In genomic region chr9:72808446-72808768, GRCh38 we compare ENCODE assay signal across 15 cellular contexts.
DNase-seq lines count a peak whose midpoint lies in the region; ATAC-seq, FAIRE-seq and TF ChIP-seq lines count a peak whose summit lies in the region.
"Had no signal": no experiment of that assay in that cellular context is flagged by ENCODE, and none has a peak within 500 bp of the region (broad histone marks: within the 10 kb centered on the region; RNA-seq: fewer than 3 reads in every experiment).

No MANE protein-coding gene starts in this region.

- H3K27me3 ChIP-seq in GM23248 (replicated peaks; ENCODE audit: insufficient read depth) (peaks cover 9% of the 10 kb centered on the region; the same call in 1 of the 2 replicates), Panc1 (ENCODE audit: control insufficient read depth, insufficient read depth, low read length) (no peaks in the 10 kb centered on the region)

- H3K9me3 ChIP-seq in A549: no peaks in the 10 kb centered on the region
- H3K9me3 ChIP-seq in GM23248 (ENCODE audit: low read depth): no peaks in the 10 kb centered on the region
- no peaks in the 10 kb centered on the region for H3K9me3 ChIP-seq in Panc1 (ENCODE audit: control insufficient read depth, insufficient read depth, low read depth, low read length)

- POLR2A ChIA-PET in A549 (lab: Yijun Ruan, JAX) (no interaction called here), Panc1 (lab: Charles Lee) (no interaction called here)

- H3F3A ChIP-seq in GM23248 (ENCODE audit: insufficient read depth): no peaks in the 10 kb centered on the region

- CTCF ChIA-PET in A549 (lab: Yijun Ruan, JAX): interaction anchor here (1.0 to 1.6 kb wide), 8 partner anchors 14 to 537 kb away, joined by 3 to 13 read pairs (median 4); no protein-coding TSS in a partner anchor
- CTCF ChIA-PET in Panc1 (lab: Charles Lee): no interaction called here

- peaks cover 6% of the 10 kb centered on the region for H3K27me3 Mint-ChIP-seq in chondrocyte (ENCODE audit: low read depth)
- H3K27me3 Mint-ChIP-seq: CD4-positive, CD25-positive, alpha-beta regulatory T cell; IgD-negative memory B cell had no signal

- intact Hi-C loops in Panc1 (cut with micrococcal nuclease; ENCODE audit: unreplicated experiment): no loop called here

- H3K4me3 ChIP-seq in A549: no peak overlapping the region
- no peak overlapping the region for H3K4me3 ChIP-seq in GM23248
- H3K4me3 ChIP-seq in Panc1 (ENCODE audit: low read depth in 2 of 2, low read length in 2 of 2): no peak overlapping the region

- H3K79me2 ChIP-seq in GM23248 (ENCODE audit: insufficient read depth): no peaks in the 10 kb centered on the region

- no peak overlapping the region for H3K27ac Mint-ChIP-seq in chondrocyte (ENCODE audit: unreplicated experiment)
- H3K27ac Mint-ChIP-seq: CD4-positive, CD25-positive, alpha-beta regulatory T cell; H9; IgD-negative memory B cell had no signal

- no peak overlapping the region for H2AFZ ChIP-seq in GM23248

- TF ChIP-seq RAD21 in A549 (conservative IDR thresholded peaks at IDR 0.05 in 1 of 2, IDR thresholded peaks at IDR 0.05 in 1 of 2): no peak

- peaks cover 2% of the 10 kb centered on the region for H3K4me1 Mint-ChIP-seq in chondrocyte (ENCODE audit: low read depth)
- H3K4me1 Mint-ChIP-seq: CD4-positive, CD25-positive, alpha-beta regulatory T cell; H9; IgD-negative memory B cell had no signal

- H3K27ac ChIP-seq in A549 (no peak overlapping the region), GM23248 (no peak overlapping the region), Panc1 (ENCODE audit: low read length) (no peak overlapping the region)

- peaks cover 1% of the 10 kb centered on the region for H3K36me3 Mint-ChIP-seq in chondrocyte (ENCODE audit: low read depth)
- H3K36me3 Mint-ChIP-seq: CD4-positive, CD25-positive, alpha-beta regulatory T cell; IgD-negative memory B cell had no signal

- DNase-seq in A549 (ENCODE audit: low read depth in 1 of 2, low spot score in 1 of 2) (no peak), GM23248 (peak; percentile 13), Panc1 (ENCODE audit: low read depth, low spot score) (no peak), chondrocyte (ENCODE audit: low spot score) (no peak), pons (ENCODE audit: low spot score) (no peak)
- DNase-seq in stimulated activated naive CD4-positive, alpha-beta T cell (lab: John Stamatoyannopoulos, UW): no peak
- DNase-seq: CD4-positive, CD25-positive, alpha-beta regulatory T cell; DMS 273 treated with DMSO at 0.1 percent for 48 hours; GOT3; KG1 had no signal

- 63% methylated on average over 2 of the region's 2 CpGs for WGBS in A549 (ENCODE audit: missing lambda C conversion rate)
- 10 to 11% methylated on average over 2 of the region's 2 CpGs for WGBS in GM23248 (ENCODE audit: low coverage in 1 of 2, low lambda C conversion rate in 2 of 2, missing lambda C conversion rate in 2 of 2), 2 experiments

- H3K4me1 ChIP-seq in A549 (0 out of 3 replicates have a peak, but pooled peaks cover 4% of the 10 kb centered on the region), GM23248 (ENCODE audit: insufficient read depth) (no peaks in the 10 kb centered on the region), Panc1 (ENCODE audit: control insufficient read depth, insufficient read depth, low read length) (no peaks in the 10 kb centered on the region)

- peaks cover 1% of the 10 kb centered on the region for H3K9me3 Mint-ChIP-seq in chondrocyte (ENCODE audit: low read depth)

- ATAC-seq in A549 (peak; percentile 19 to 28; a peak in 2 of 6 replicates), Panc1 (no peak), GM21447 (IDR thresholded peaks at IDR 0.05; ENCODE audit: unreplicated experiment) (no peak), GM18858 (IDR thresholded peaks at IDR 0.05; ENCODE audit: unreplicated experiment) (no peak)

- in situ Hi-C loops in GM23248 (cut with MboI): no loop called here
- in situ Hi-C loops in Panc1 (cut with HindIII; ENCODE audit: low pct_unique_long_range_greater_than_20kb, low sequenced_read_pairs): no loop called here

- FAIRE-seq in A549 (lab: Jason Lieb, UNC): no peak
- FAIRE-seq: A204.1 had no signal

- H3K4me3 Mint-ChIP-seq in chondrocyte (ENCODE audit: unreplicated experiment): no peak overlapping the region
- H3K4me3 Mint-ChIP-seq: CD4-positive, CD25-positive, alpha-beta regulatory T cell; H9; IgD-negative memory B cell had no signal

- TF ChIP-seq CTCF in A549 (IDR thresholded peaks at IDR 0.05) (0 out of 3 replicates have a peak, but pooled peaks have one; percentile 1), Panc1 (IDR thresholded peaks at IDR 0.05) (peak; percentile 30), chondrocyte (IDR thresholded peaks at IDR 0.05) (peak; percentile 20)

- H3K9me2 ChIP-seq in GM23248 (ENCODE audit: insufficient read depth): no peaks in the 10 kb centered on the region

- H3K36me3 ChIP-seq in GM23248 (ENCODE audit: low read depth) (no peaks in the 10 kb centered on the region), Panc1 (ENCODE audit: control insufficient read depth, insufficient read depth, low read length) (no peaks in the 10 kb centered on the region)

- no peaks in the 10 kb centered on the region for H4K20me1 ChIP-seq in GM23248 (ENCODE audit: insufficient read depth)

- no TSS peak for BruUV-seq in Panc1 (replicated peaks; lab: Mats Ljungman, UMichigan)

- no peak overlapping the region for H3K9ac ChIP-seq in GM23248

- TF ChIP-seq EP300 in A549 (IDR thresholded peaks at IDR 0.05): no peak

- no peak for TF ChIP-seq POLR2A in A549 (IDR thresholded peaks at IDR 0.05; ENCODE audit: low read length)

- H3K4me2 ChIP-seq in A549 (no peak overlapping the region), GM23248 (ENCODE audit: unreplicated experiment) (no peak overlapping the region)

TF ChIP-seq in A549, 52 proteins besides CTCF, POLR2A, EP300 and RAD21:
- TF ChIP-seq CBX8 (IDR thresholded peaks at IDR 0.05) (no peak), HOXA7 (CRISPR knock-in tag; IDR thresholded peaks at IDR 0.05) (no peak), EHF (CRISPR knock-in tag; IDR thresholded peaks at IDR 0.05) (no peak), HMGXB4 (CRISPR knock-in tag; IDR thresholded peaks at IDR 0.05; ENCODE audit: borderline replicate concordance) (no peak), CHD4 (IDR thresholded peaks at IDR 0.05; ENCODE audit: borderline replicate concordance) (no peak), HOXB13 (CRISPR knock-in tag; IDR thresholded peaks at IDR 0.05; ENCODE audit: low read depth) (no peak)
TF ChIP-seq in A549: peak in this region for 0.

Comparison
In these comparisons a context has a peak if more than half of its experiments do, and no peak if none do; other contexts are left out.
1. ATAC-seq: peak in A549 (2 of 2); none in Panc1 (single experiment), GM21447 (single experiment) and GM18858 (single experiment).
2. Peak in every context shown above with its lines, with median percentiles within 50 percentile points of each other: CTCF ChIP-seq.